ENCODE assay signal across 16 cellular contexts in the genomic region with DNA sequence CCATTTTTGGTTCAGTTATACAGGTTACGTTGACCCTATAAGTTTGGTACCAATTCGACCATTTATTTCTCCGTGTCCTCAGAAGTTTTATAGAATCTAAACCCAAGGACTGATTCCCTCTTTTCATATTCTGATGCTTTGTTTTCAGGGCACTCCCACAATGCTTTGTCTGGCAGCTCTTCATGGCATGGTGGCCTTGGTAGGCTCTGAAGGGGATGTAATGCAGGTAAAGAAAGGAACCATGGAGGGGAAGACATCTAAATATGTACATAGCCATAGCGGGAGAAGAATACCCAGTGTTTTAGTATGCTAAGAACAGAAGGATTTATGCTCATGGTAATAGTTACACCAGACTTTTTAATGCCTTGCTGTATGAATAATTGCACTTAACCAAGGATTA.
A peak's percentile ranks its signal among the peaks of the same experiment; 100 is the strongest.
DNase-seq lines count a peak whose midpoint lies in the region; TF ChIP-seq lines count a peak whose summit lies in the region.
"Had no signal": no experiment of that assay in that cellular context is flagged by ENCODE, and none has a peak within 500 bp of the region (broad histone marks: within the 10 kb centered on the region; RNA-seq: fewer than 3 reads in every experiment).

No MANE protein-coding gene starts in this region.

- no peak overlapping the region for H3K4me2 ChIP-seq in MM.1S (ENCODE audit: low read depth, low read length)

- intact Hi-C loops in head of caudate nucleus (cut with DNase I) = no loop called here

- H3K27me3 Mint-ChIP-seq in nephron progenitor cell (ENCODE audit: low read depth, poor library complexity) = peaks cover 2% of the 10 kb centered on the region
- H3K27me3 Mint-ChIP-seq: B cell; CD4-positive, alpha-beta T cell; IgD-negative memory B cell had no signal

- no peaks in the 10 kb centered on the region for H3K9me3 Mint-ChIP-seq in nephron progenitor cell
- H3K9me3 Mint-ChIP-seq: CD4-positive, alpha-beta T cell; IgD-negative memory B cell had no signal

- H3K27ac Mint-ChIP-seq in nephron progenitor cell = peak overlapping the region; percentile 40
- H3K27ac Mint-ChIP-seq: B cell; CD4-positive, alpha-beta T cell; IgD-negative memory B cell had no signal

- H3K4me3 ChIP-seq in H7 (ENCODE audit: insufficient read depth, low read depth, low read length) (no peak overlapping the region), HUES64 (ENCODE audit: low read length) (no peak overlapping the region), MM.1S (ENCODE audit: low read length) (no peak overlapping the region), tibial nerve (no peak overlapping the region)

- H3K36me3 ChIP-seq in H7 (replicated peaks; ENCODE audit: control insufficient read depth, insufficient read depth, low read length) = 0 out of 2 replicates have a peak, but pooled peaks cover 2% of the 10 kb centered on the region
- peaks cover 37% of the 10 kb centered on the region for H3K36me3 ChIP-seq in HUES64 (ENCODE audit: insufficient read depth, low read length)
- no peaks in the 10 kb centered on the region for H3K36me3 ChIP-seq in MM.1S (replicated peaks; ENCODE audit: insufficient read depth, low read length)
- H3K36me3 ChIP-seq in tibial nerve = peaks cover 0 to 29% (median 0%) of the 10 kb centered on the region in 3 donors

- H3K27ac ChIP-seq in HUES64 (ENCODE audit: low read depth, low read length) = peak overlapping the region; percentile 73; the same call in 1 of the 2 replicates
- H3K27ac ChIP-seq in MM.1S (ENCODE audit: low read length) = no peak overlapping the region
- H3K27ac ChIP-seq in tibial nerve = no peak overlapping the region

- no peaks in the 10 kb centered on the region for H3F3A ChIP-seq in MM.1S (ENCODE audit: insufficient read depth, low read length)

- no peaks in the 10 kb centered on the region for H3K9me3 ChIP-seq in HUES64 (ENCODE audit: insufficient read depth, low read depth, low read length)
- no peaks in the 10 kb centered on the region for H3K9me3 ChIP-seq in MM.1S (replicated peaks; ENCODE audit: insufficient read depth, low read length)
- H3K9me3 ChIP-seq in tibial nerve = no peaks in the 10 kb centered on the region

- H2AFZ ChIP-seq in MM.1S (ENCODE audit: low read length) = no peak overlapping the region

- no peak for TF ChIP-seq POLR2A in tibial nerve (IDR thresholded peaks at IDR 0.05)

- no peak for TF ChIP-seq EP300 in tibial nerve (IDR thresholded peaks at IDR 0.05)

- 55% methylated on average over 4 of the region's 4 CpGs for WGBS in HUES64
- 85% methylated on average over 4 of the region's 4 CpGs for WGBS in tibial nerve, 2 donors

- no peaks in the 10 kb centered on the region for H3K9me2 ChIP-seq in MM.1S (replicated peaks; ENCODE audit: insufficient read depth, low read length)

- H3K4me1 Mint-ChIP-seq in nephron progenitor cell = peaks cover 6% of the 10 kb centered on the region

- TF ChIP-seq CTCF in nephron progenitor cell (IDR thresholded peaks at IDR 0.05) (no peak), MM.1S (IDR thresholded peaks at IDR 0.05; ENCODE audit: low read length) (no peak), tibial nerve (IDR thresholded peaks at IDR 0.05) (no peak)

- no peak overlapping the region for H3K4me3 Mint-ChIP-seq in nephron progenitor cell
- H3K4me3 Mint-ChIP-seq: B cell; CD4-positive, alpha-beta T cell; IgD-negative memory B cell had no signal

- H3K27me3 ChIP-seq in H7 (ENCODE audit: control insufficient read depth, insufficient read depth, low read length) = no peaks in the 10 kb centered on the region
- H3K27me3 ChIP-seq in HUES64 (ENCODE audit: insufficient read depth, low read length) = no peaks in the 10 kb centered on the region
- H3K27me3 ChIP-seq in MM.1S (replicated peaks; ENCODE audit: insufficient read depth, low read length) = no peaks in the 10 kb centered on the region
- no peaks in the 10 kb centered on the region for H3K27me3 ChIP-seq in tibial nerve

- H3K4me1 ChIP-seq in HUES64 (ENCODE audit: insufficient read depth, low read length) (peaks cover 25% of the 10 kb centered on the region), MM.1S (ENCODE audit: low read length) (no peaks in the 10 kb centered on the region), tibial nerve (peaks cover 0 to 8% (median 0%) of the 10 kb centered on the region in 4 donors)

- peaks cover 43% of the 10 kb centered on the region for H3K36me3 Mint-ChIP-seq in nephron progenitor cell (ENCODE audit: low read depth)

- DNase-seq in H7 (peak; percentile 18), iPS DF 4.7 (ENCODE audit: extremely low read depth, low spot score) (peak; percentile 22), nephron progenitor cell (no peak), MM.1S (no peak), tibial nerve (ENCODE audit: low spot score in 2 of 2) (no peak), head of caudate nucleus (no peak)
- DNase-seq: ACHN; C1 segment of cervical spinal cord; Calu3; CD4-positive, alpha-beta T cell; DMS79; GOT3; KG1 had no signal

- H3K9ac ChIP-seq in HUES64 (ENCODE audit: low read depth, low read length) = no peak overlapping the region
- no peak overlapping the region for H3K9ac ChIP-seq in MM.1S (ENCODE audit: low read length)

- no peaks in the 10 kb centered on the region for H4K20me1 ChIP-seq in MM.1S (ENCODE audit: insufficient read depth, low read length)

- H3K79me2 ChIP-seq in MM.1S (ENCODE audit: low read length) = no peaks in the 10 kb centered on the region

Comparison
In these comparisons a context has a peak if more than half of its experiments do, and no peak if none do; other contexts are left out.
1. DNase-seq: peak in H7 (single experiment) and iPS DF 4.7 (single experiment); none in nephron progenitor cell (single experiment), MM.1S (single experiment), tibial nerve (0 of 2) and head of caudate nucleus (0 of 42).